In the genomic region with DNA sequence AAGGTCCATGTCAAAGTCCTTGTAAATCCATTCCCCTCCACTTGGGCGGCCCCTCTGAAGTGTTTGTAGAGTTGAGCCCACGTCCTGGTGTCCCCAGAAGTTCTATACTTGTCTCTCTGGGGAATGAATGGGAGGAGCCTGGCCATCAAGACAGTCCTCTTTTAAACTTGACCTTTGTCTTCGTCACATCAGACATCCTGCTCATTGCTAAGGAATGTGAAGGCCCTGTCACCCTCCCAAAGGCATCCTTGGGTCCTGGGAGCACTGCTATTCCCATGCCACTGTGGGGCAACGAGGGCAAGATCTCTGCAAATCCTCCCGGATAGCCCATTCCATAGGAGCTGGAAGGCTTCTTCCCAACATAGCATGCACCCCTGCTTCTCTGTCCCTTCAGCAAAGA, we compare ENCODE assay signal across 22 cellular contexts.
"Had no signal": no experiment of that assay in that cellular context is flagged by ENCODE, and none has a peak within 500 bp of the region (broad histone marks: within the 10 kb centered on the region; RNA-seq: fewer than 3 reads in every experiment).

No MANE protein-coding gene starts in this region.

- H3K27me3 ChIP-seq: body of pancreas, cardiac muscle cell, uterus had no signal

- FAIRE-seq: keratinocyte had no signal

- H3K36me3 ChIP-seq: cardiac muscle cell, lower lobe of right lung, transverse colon, uterus had no signal

- H3K9me3 Mint-ChIP-seq: activated B cell treated with CpG ODN at 0.5 μM for 24 hours; activated CD4-positive, alpha-beta memory T cell treated with anti-CD3 and anti-CD28 coated beads for 36 hours; activated naive CD8-positive, alpha-beta T cell treated with anti-CD3 and anti-CD28 coated beads, Interleukin-2, amount 10 ng/mL, durations not matched to agents 7 days and 5 days; stimulated activated effector memory CD8-positive, alpha-beta T cell treated with anti-CD3 and anti-CD28 coated beads, Interleukin-12 subunit alpha, Interleukin-12 subunit beta, amount 100 ng/mL, for 72 hours; stimulated activated naive CD8-positive, alpha-beta T cell treated with anti-CD3 and anti-CD28 coated beads, Interleukin-15, amount 100 ng/mL, for 72 hours had no signal

- ATAC-seq: activated CD4-positive, alpha-beta T cell treated with anti-CD3 and anti-CD28 coated beads for 36 hours; body of pancreas; lower lobe of right lung; stimulated activated effector memory CD8-positive, alpha-beta T cell treated with anti-CD3 and anti-CD28 coated beads, Interleukin-12 subunit alpha, Interleukin-12 subunit beta, amount 100 ng/mL, for 72 hours; stimulated activated naive CD8-positive, alpha-beta T cell treated with anti-CD3 and anti-CD28 coated beads, Interleukin-15, amount 100 ng/mL, for 72 hours had no signal

- H3K4me3 ChIP-seq: body of pancreas, cardiac muscle cell, lower lobe of right lung, skin epidermis, transverse colon, uterus had no signal

- H3K4me1 ChIP-seq: body of pancreas, transverse colon, uterus had no signal

- H3K27ac ChIP-seq: body of pancreas, cardiac muscle cell, epithelial cell of prostate, lower lobe of right lung, parathyroid adenoma, transverse colon, uterus had no signal

- H3K4me3 Mint-ChIP-seq: activated B cell treated with CpG ODN at 0.5 μM for 24 hours; activated CD4-positive, alpha-beta memory T cell treated with anti-CD3 and anti-CD28 coated beads for 36 hours; activated CD4-positive, alpha-beta T cell treated with anti-CD3 and anti-CD28 coated beads for 36 hours; activated naive CD8-positive, alpha-beta T cell treated with anti-CD3 and anti-CD28 coated beads, Interleukin-2, amount 10 ng/mL, durations not matched to agents 7 days and 5 days; naive B cell; stimulated activated effector memory CD8-positive, alpha-beta T cell treated with anti-CD3 and anti-CD28 coated beads, Interleukin-12 subunit alpha, Interleukin-12 subunit beta, amount 100 ng/mL, for 72 hours; stimulated activated naive CD8-positive, alpha-beta T cell treated with anti-CD3 and anti-CD28 coated beads, Interleukin-15, amount 100 ng/mL, for 72 hours had no signal

- H3K36me3 Mint-ChIP-seq: activated CD4-positive, alpha-beta memory T cell treated with anti-CD3 and anti-CD28 coated beads for 36 hours; activated naive CD8-positive, alpha-beta T cell treated with anti-CD3 and anti-CD28 coated beads, Interleukin-2, amount 10 ng/mL, durations not matched to agents 7 days and 5 days; naive B cell; stimulated activated effector memory CD8-positive, alpha-beta T cell treated with anti-CD3 and anti-CD28 coated beads, Interleukin-12 subunit alpha, Interleukin-12 subunit beta, amount 100 ng/mL, for 72 hours had no signal

- H2AFZ ChIP-seq: parathyroid adenoma had no signal

- DNase-seq: activated B cell treated with CpG ODN at 0.5 μM for 24 hours; activated CD4-positive, alpha-beta memory T cell treated with anti-CD3 and anti-CD28 coated beads for 36 hours; activated CD4-positive, alpha-beta T cell treated with anti-CD3 and anti-CD28 coated beads for 36 hours; activated naive CD4-positive, alpha-beta T cell treated with Interleukin-2 at 50 U/mL for 16 hours; activated naive CD8-positive, alpha-beta T cell treated with anti-CD3 and anti-CD28 coated beads, Interleukin-2, amount 10 ng/mL, durations not matched to agents 7 days and 5 days; activated T-cell treated with anti-CD3 and anti-CD28 coated beads, Interleukin-2, amount 50 U/mL, for 48 hours; amygdala; body of pancreas; lower lobe of right lung; naive B cell; nucleus accumbens; stimulated activated CD4-positive, alpha-beta T cell treated with anti-CD3 and anti-CD28 coated beads, Interleukin-1b, Interleukin-23, amount 100 ng/mL, for 48 hours; stimulated activated naive CD8-positive, alpha-beta T cell treated with anti-CD3 and anti-CD28 coated beads, Interleukin-15, amount 100 ng/mL, for 72 hours; T-helper 9 cell; transverse colon had no signal

- H3K9me3 ChIP-seq: body of pancreas, lower lobe of right lung, transverse colon, uterus had no signal

- H3K4me1 Mint-ChIP-seq: activated B cell treated with CpG ODN at 0.5 μM for 24 hours; activated CD4-positive, alpha-beta T cell treated with anti-CD3 and anti-CD28 coated beads for 36 hours; activated naive CD8-positive, alpha-beta T cell treated with anti-CD3 and anti-CD28 coated beads, Interleukin-2, amount 10 ng/mL, durations not matched to agents 7 days and 5 days; naive B cell; stimulated activated effector memory CD8-positive, alpha-beta T cell treated with anti-CD3 and anti-CD28 coated beads, Interleukin-12 subunit alpha, Interleukin-12 subunit beta, amount 100 ng/mL, for 72 hours; stimulated activated naive CD8-positive, alpha-beta T cell treated with anti-CD3 and anti-CD28 coated beads, Interleukin-15, amount 100 ng/mL, for 72 hours had no signal

- H3K27ac Mint-ChIP-seq: activated B cell treated with CpG ODN at 0.5 μM for 24 hours; activated CD4-positive, alpha-beta memory T cell treated with anti-CD3 and anti-CD28 coated beads for 36 hours; activated CD4-positive, alpha-beta T cell treated with anti-CD3 and anti-CD28 coated beads for 36 hours; activated naive CD8-positive, alpha-beta T cell treated with anti-CD3 and anti-CD28 coated beads, Interleukin-2, amount 10 ng/mL, durations not matched to agents 7 days and 5 days; naive B cell; stimulated activated effector memory CD8-positive, alpha-beta T cell treated with anti-CD3 and anti-CD28 coated beads, Interleukin-12 subunit alpha, Interleukin-12 subunit beta, amount 100 ng/mL, for 72 hours; stimulated activated naive CD8-positive, alpha-beta T cell treated with anti-CD3 and anti-CD28 coated beads, Interleukin-15, amount 100 ng/mL, for 72 hours had no signal
